In genomic region chr6:112988748-112989147, GRCh38 we compare ENCODE assay signal across 7 cellular contexts.
"Had no signal": no experiment of that assay in that cellular context is flagged by ENCODE, and none has a peak within 500 bp of the region (broad histone marks: within the 10 kb centered on the region; RNA-seq: fewer than 3 reads in every experiment).

No MANE protein-coding gene starts in this region.

- H3K27ac Mint-ChIP-seq: IgD-negative memory B cell had no signal

- FAIRE-seq: HepG2, HTR-8/SVneo had no signal

- H3K27me3 Mint-ChIP-seq: IgD-negative memory B cell had no signal

- H3K36me3 Mint-ChIP-seq: IgD-negative memory B cell had no signal

- H3K4me1 Mint-ChIP-seq: IgD-negative memory B cell had no signal

- ATAC-seq: HepG2 had no signal

- H3K4me3 Mint-ChIP-seq: IgD-negative memory B cell had no signal

- DNase-seq: IMR-90, KBM-7, KG1 had no signal

- H3K27ac ChIP-seq: HL-60 had no signal
